In genomic region chr20:32661820-32662528, GRCh38 we compare ENCODE assay signal across 20 cellular contexts. TPM values are rescaled to one million over a fixed set of nuclear protein-coding genes. Genes with fewer than 3 reads are reported as not detected.
"Had no signal": no experiment of that assay in that cellular context is flagged by ENCODE, and none has a peak within 500 bp of the region (broad histone marks: within the 10 kb centered on the region; RNA-seq: fewer than 3 reads in every experiment).

No MANE protein-coding gene starts in this region.

- H3K27ac Mint-ChIP-seq: activated CD8-positive, alpha-beta memory T cell treated with anti-CD3 and anti-CD28 coated beads, Interleukin-2, amount 10 ng/mL, durations not matched to agents 7 days and 5 days; activated naive CD8-positive, alpha-beta T cell treated with anti-CD3 and anti-CD28 coated beads for 36 hours; naive thymus-derived CD8-positive, alpha-beta T cell; progenitor cell of endocrine pancreas had no signal

- H3K4me3 Mint-ChIP-seq: activated CD8-positive, alpha-beta memory T cell treated with anti-CD3 and anti-CD28 coated beads, Interleukin-2, amount 10 ng/mL, durations not matched to agents 7 days and 5 days; activated naive CD8-positive, alpha-beta T cell treated with anti-CD3 and anti-CD28 coated beads for 36 hours; activated T-cell treated with anti-CD3 and anti-CD28 coated beads, Interleukin-2, amount 50 U/mL, for 4 hours; naive thymus-derived CD8-positive, alpha-beta T cell had no signal

- H3K27ac ChIP-seq: heart left ventricle, left lung, spleen had no signal

- H3K27me3 ChIP-seq: heart left ventricle, left lung, spleen had no signal

- H3K9me3 ChIP-seq: heart left ventricle, mucosa of descending colon had no signal

- H3K27me3 Mint-ChIP-seq: activated CD8-positive, alpha-beta memory T cell treated with anti-CD3 and anti-CD28 coated beads, Interleukin-2, amount 10 ng/mL, durations not matched to agents 7 days and 5 days; activated naive CD8-positive, alpha-beta T cell treated with anti-CD3 and anti-CD28 coated beads for 36 hours; naive thymus-derived CD8-positive, alpha-beta T cell; progenitor cell of endocrine pancreas had no signal

- H3K4me1 Mint-ChIP-seq: activated CD8-positive, alpha-beta memory T cell treated with anti-CD3 and anti-CD28 coated beads, Interleukin-2, amount 10 ng/mL, durations not matched to agents 7 days and 5 days had no signal

- H3K36me3 Mint-ChIP-seq: activated naive CD8-positive, alpha-beta T cell treated with anti-CD3 and anti-CD28 coated beads for 36 hours had no signal

- DNase-seq: activated CD4-positive, alpha-beta T cell treated with anti-CD3 and anti-CD28 coated beads for 1 hour; activated CD4-positive, alpha-beta T cell treated with anti-CD3 and anti-CD28 coated beads, Interleukin-2, amount 50 U/mL, for 48 hours; activated CD8-positive, alpha-beta memory T cell treated with anti-CD3 and anti-CD28 coated beads, Interleukin-2, amount 10 ng/mL, durations not matched to agents 7 days and 5 days; activated effector memory CD4-positive, alpha-beta T cell treated with anti-CD3 and anti-CD28 coated beads, Interleukin-2, amount 50 U/mL, for 16 hours; activated naive CD8-positive, alpha-beta T cell treated with anti-CD3 and anti-CD28 coated beads for 36 hours; activated T-cell treated with anti-CD3 and anti-CD28 coated beads, Interleukin-2, amount 50 U/mL, for 4 hours; heart left ventricle; mucosa of descending colon; naive thymus-derived CD8-positive, alpha-beta T cell; nucleus accumbens; spleen; stimulated activated CD4-positive, alpha-beta T cell treated with anti-CD3 and anti-CD28 coated beads, Interleukin-1b, Interleukin-23, amount 100 ng/mL, for 48 hours; stimulated activated naive CD4-positive, alpha-beta T cell; substantia nigra; trophoblast cell had no signal

- ATAC-seq: activated CD8-positive, alpha-beta memory T cell treated with anti-CD3 and anti-CD28 coated beads, Interleukin-2, amount 10 ng/mL, durations not matched to agents 7 days and 5 days; activated T-cell treated with anti-CD3 and anti-CD28 coated beads, Interleukin-2, amount 50 U/mL, for 4 hours; heart left ventricle; left lung; mucosa of descending colon; naive thymus-derived CD8-positive, alpha-beta T cell; sciatic nerve had no signal

- H3K36me3 ChIP-seq: heart left ventricle, left lung, spleen had no signal

- FAIRE-seq: frontal cortex, islet of Langerhans had no signal

- H3K4me3 ChIP-seq: heart left ventricle, left lung, mucosa of descending colon, spleen had no signal

RNA-seq across cellular contexts. Expression of gene C20orf203, which starts 11.8 kb away (rescaled TPM):
- total RNA-seq: activated T-cell treated with anti-CD3 and anti-CD28 coated beads, Interleukin-2, amount 50 U/mL, for 4 hours; left lung had no signal
- polyA plus RNA-seq: heart left ventricle had no signal
